9 cellular contexts compared by ENCODE assay signal in the genomic region with DNA sequence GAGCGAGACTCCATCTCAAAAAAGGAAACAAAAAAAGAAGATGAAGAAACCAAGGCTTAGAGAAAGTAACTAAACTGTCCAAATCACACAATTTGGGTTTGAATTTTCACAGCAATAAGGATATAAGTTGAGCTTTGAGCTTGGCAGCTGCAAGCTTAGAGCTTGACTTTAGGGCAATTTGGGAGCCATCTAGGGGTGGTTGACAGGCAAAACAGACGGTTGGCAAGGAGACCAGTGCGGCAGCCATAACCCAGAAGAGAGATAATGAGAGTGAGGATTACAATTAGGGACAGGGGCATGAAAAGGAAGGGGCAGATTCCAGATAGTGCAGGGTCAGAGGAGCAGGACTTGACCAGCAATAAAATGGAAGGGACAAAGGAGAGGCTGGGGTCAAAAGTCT.
DNase-seq lines count a peak whose midpoint lies in the region; FAIRE-seq and TF ChIP-seq lines count a peak whose summit lies in the region.
"Had no signal": no experiment of that assay in that cellular context is flagged by ENCODE, and none has a peak within 500 bp of the region (broad histone marks: within the 10 kb centered on the region; RNA-seq: fewer than 3 reads in every experiment).

No MANE protein-coding gene starts in this region.

- H4K20me1 ChIP-seq in H1 (replicated peaks in 1 of 2; ENCODE audit: control insufficient read depth in 1 of 2, insufficient read depth in 2 of 2, low read length in 2 of 2) = no peaks in the 10 kb centered on the region

- FAIRE-seq in GM18507 (lab: Jason Lieb, UNC) = peak; percentile 64
- no peak for FAIRE-seq in H1 (lab: Jason Lieb, UNC)

- H3K9ac ChIP-seq in H1 (replicated peaks in 1 of 4; ENCODE audit: extremely low read depth in 1 of 4, low read depth in 3 of 4, low read length in 3 of 4) = no peak overlapping the region

- 0 out of 2 replicates have a peak overlapping the region, but pooled peaks have one; percentile 79 for H2AFZ ChIP-seq in H1 (ENCODE audit: low read length)

- no peak overlapping the region for H3K4me2 ChIP-seq in H1 (ENCODE audit: insufficient read depth in 1 of 2, low read depth in 2 of 2, low read length in 2 of 2)

- DNase-seq in D341Med (ENCODE audit: low spot score) (peak; percentile 47), GM18507 (ENCODE audit: extremely low spot score, insufficient read length, low read depth) (no peak), NCI-H2227 (lab: John Stamatoyannopoulos, UW; ENCODE audit: unreplicated experiment) (peak; percentile 72), H1 (ENCODE audit: low read depth in 1 of 2, low spot score in 2 of 2) (no peak), NOMO-1 (lab: John Stamatoyannopoulos, UW; ENCODE audit: unreplicated experiment in 2 of 2) (no peak), NCI-H1092 (lab: John Stamatoyannopoulos, UW) (no peak), inferior parietal cortex (ENCODE audit: extremely low spot score) (no peak), spleen (no peak)
- DNase-seq: right cardiac atrium had no signal

- no peak overlapping the region for H3K23ac ChIP-seq in H1 (ENCODE audit: insufficient read length)

- WGBS in H1 (ENCODE audit: extremely low coverage in 1 of 2, insufficient coverage in 1 of 2, insufficient read length in 1 of 2, insufficient replicate concordance in 2 of 2, low coverage in 1 of 2, low lambda C conversion rate in 2 of 2, missing lambda C conversion rate in 1 of 2), 2 experiments = 77% methylated on average over 3 of the region's 3 CpGs; no CpG with 5 or more reads in 1 of the 2 experiments
- WGBS in spleen, 5 donors = 56 to 73% (median 63%) methylated on average over 3 of the region's 3 CpGs

- intact Hi-C loops in spleen (cut with DNase I; ENCODE audit: low total_unique reads) = no loop called here

- H3K27me3 ChIP-seq in H1 (replicated peaks in 1 of 4; ENCODE audit: control insufficient read depth in 3 of 4, extremely low read depth in 1 of 4, insufficient read depth in 3 of 4, low read length in 3 of 4) = no peaks in the 10 kb centered on the region
- H3K27me3 ChIP-seq in spleen (replicated peaks in 1 of 7) = no peaks in the 10 kb centered on the region

- peak; percentile 34 to 54 for TF ChIP-seq RAD21 in H1 (IDR thresholded peaks at IDR 0.05 in 1 of 2, conservative IDR thresholded peaks at IDR 0.05 in 1 of 2; ENCODE audit: low read depth in 2 of 2, low read length in 2 of 2)

- H3K4me1 ChIP-seq in H1 (replicated peaks in 1 of 4; ENCODE audit: control insufficient read depth in 3 of 4, insufficient read depth in 4 of 4, low read length in 3 of 4) = no peaks in the 10 kb centered on the region
- no peaks in the 10 kb centered on the region for H3K4me1 ChIP-seq in spleen

- no peak overlapping the region for H3K14ac ChIP-seq in H1 (ENCODE audit: insufficient read length)

- H3K9me3 ChIP-seq in H1 (ENCODE audit: insufficient read depth in 2 of 2, low read depth in 1 of 2, low read length in 1 of 2) (no peaks in the 10 kb centered on the region), spleen (no peaks in the 10 kb centered on the region)

- no peak overlapping the region for H3K56ac ChIP-seq in H1 (replicated peaks; ENCODE audit: insufficient read length, low read depth, low read length)

- no peak overlapping the region for H3K4ac ChIP-seq in H1 (replicated peaks; ENCODE audit: insufficient read length, low read depth, low read length)

- H2BK12ac ChIP-seq in H1 (ENCODE audit: low read depth, low read length) = no peak overlapping the region

- no peak overlapping the region for H3K18ac ChIP-seq in H1 (ENCODE audit: extremely low read depth, low read length)

- no peak overlapping the region for H4K91ac ChIP-seq in H1 (replicated peaks; ENCODE audit: insufficient read length, low read length)

- no peaks in the 10 kb centered on the region for H3K79me2 ChIP-seq in H1 (ENCODE audit: control insufficient read depth in 1 of 2, insufficient read depth in 2 of 2, low read length in 2 of 2)

- POLR2A ChIA-PET in H1 (lab: Charles Lee; ENCODE audit: partially characterized antibody) = no interaction called here

- TF ChIP-seq POLR2A in H1 (IDR thresholded peaks at IDR 0.05; ENCODE audit: control extremely low read depth in 1 of 2, low read depth in 2 of 2, low read length in 2 of 2) (no peak), spleen (IDR thresholded peaks at IDR 0.05) (no peak)

- no peak overlapping the region for H4K8ac ChIP-seq in H1 (ENCODE audit: extremely low read depth, insufficient read depth, low read length)

- H3K23me2 ChIP-seq in H1 (ENCODE audit: low read depth, low read length) = no peaks in the 10 kb centered on the region

- H2BK20ac ChIP-seq in H1 (ENCODE audit: low read length) = no peak overlapping the region

- no peak overlapping the region for H2BK5ac ChIP-seq in H1 (ENCODE audit: low read depth, low read length)

- CTCF ChIA-PET in H1 (lab: Charles Lee; ENCODE audit: partially characterized antibody) = interaction anchor here (0.7 to 4.0 kb wide), 15 partner anchors 8 to 807 kb away, joined by 3 to 29 read pairs (median 3); no protein-coding TSS in a partner anchor

- H4K5ac ChIP-seq in H1 (ENCODE audit: insufficient read length, low read depth, low read length) = no peak overlapping the region

- H2BK15ac ChIP-seq in H1 (ENCODE audit: low read length) = no peak overlapping the region

- no peak overlapping the region for H3K4me3 ChIP-seq in H1 (ENCODE audit: extremely low read depth in 1 of 4, insufficient read depth in 2 of 4, low read depth in 3 of 4, low read length in 4 of 4)
- H3K4me3 ChIP-seq in spleen = no peak overlapping the region

- H2BK120ac ChIP-seq in H1 (replicated peaks; ENCODE audit: low read depth, low read length) = no peak overlapping the region

- H3K79me1 ChIP-seq in H1 (ENCODE audit: low read depth, low read length) = no peaks in the 10 kb centered on the region

- H3K36me3 ChIP-seq in H1 (ENCODE audit: control insufficient read depth in 2 of 4, insufficient read depth in 4 of 4, low read length in 3 of 4) (no peaks in the 10 kb centered on the region), spleen (no peaks in the 10 kb centered on the region)

- TF ChIP-seq CTCF in H1 (IDR thresholded peaks at IDR 0.05; ENCODE audit: control extremely low read depth in 1 of 3, insufficient read depth in 1 of 3, low read depth in 1 of 3, low read length in 3 of 3) (peak; percentile 38 to 53 (median 40)), spleen (IDR thresholded peaks at IDR 0.05 in 8 of 11, conservative IDR thresholded peaks at IDR 0.05 in 3 of 11) (no peak)

- H3K27ac ChIP-seq in H1 (ENCODE audit: low read depth, low read length) = no peak overlapping the region
- no peak overlapping the region for H3K27ac ChIP-seq in spleen

- no peak for TF ChIP-seq EP300 in H1 (IDR thresholded peaks at IDR 0.05; ENCODE audit: borderline replicate concordance in 1 of 2, low read depth in 2 of 2, low read length in 2 of 2)

- H2AK5ac ChIP-seq in H1 (ENCODE audit: low read depth, low read length) = no peak overlapping the region

TF ChIP-seq in H1, 55 proteins besides CTCF, POLR2A, EP300 and RAD21:
- TF ChIP-seq TCF12 (IDR thresholded peaks at IDR 0.05; ENCODE audit: low read depth, low read length) (no peak), YY1 (IDR thresholded peaks at IDR 0.05; ENCODE audit: low read depth, low read length) (peak; percentile 77)

Comparison
In these comparisons a context has a peak if more than half of its experiments do, and no peak if none do; other contexts are left out.
1. DNase-seq: peak in D341Med (single experiment) and NCI-H2227 (single experiment); none in GM18507 (single experiment), H1 (0 of 2), NOMO-1 (0 of 2), NCI-H1092 (single experiment), inferior parietal cortex (single experiment) and spleen (single experiment).
2. CTCF ChIP-seq: peak in H1 (3 of 3); none in spleen (0 of 11).